ENCODE assay signal across 9 cellular contexts in genomic region chr17:47279062-47279801, GRCh38. TPM values are rescaled to one million over a fixed set of nuclear protein-coding genes. Genes with fewer than 3 reads are reported as not detected.
DNase-seq lines count a peak whose midpoint lies in the region; ATAC-seq and TF ChIP-seq lines count a peak whose summit lies in the region.
"Had no signal": no experiment of that assay in that cellular context is flagged by ENCODE, and none has a peak within 500 bp of the region (broad histone marks: within the 10 kb centered on the region; RNA-seq: fewer than 3 reads in every experiment).

No MANE protein-coding gene starts in this region.

- ATAC-seq in GM19397 (IDR thresholded peaks at IDR 0.05; ENCODE audit: unreplicated experiment) (peak; percentile 83), HG03521 (IDR thresholded peaks at IDR 0.05; ENCODE audit: unreplicated experiment) (peak; percentile 70)
- ATAC-seq in stimulated activated naive B cell treated with anti-CD40 and anti-IgM and Interleukin-4, amounts not matched to agents 10 μg/mL and 1 μg/mL and 100 μg/mL, for 72 hours (replicated peaks), result peak; percentile 88 to 90

- H3K79me2 ChIP-seq in ACC112 (ENCODE audit: control insufficient read depth, insufficient read depth, low read length, unreplicated experiment), result no peaks in the 10 kb centered on the region

- H3K27me3 ChIP-seq in ACC112 (ENCODE audit: insufficient read depth, low read length), result no peaks in the 10 kb centered on the region
- H3K27me3 ChIP-seq in ascending aorta, result no peaks in the 10 kb centered on the region

- H3K4me3 ChIP-seq in ACC112 (ENCODE audit: low read depth, low read length), result peak overlapping the region; percentile 36
- peak overlapping the region in 1 of 2 donors; percentile 14 for H3K4me3 ChIP-seq in ascending aorta

- H3K4me1 ChIP-seq in ACC112 (ENCODE audit: control insufficient read depth, insufficient read depth, low read length, unreplicated experiment) (peaks cover 78% of the 10 kb centered on the region), ascending aorta (peaks cover 43 to 68% of the 10 kb centered on the region in 2 donors)

- H2AFZ ChIP-seq in ACC112 (ENCODE audit: low read length, unreplicated experiment), result peak overlapping the region; percentile 29

- peak overlapping the region; percentile 99 for H3K27ac ChIP-seq in ACC112 (ENCODE audit: low read depth, low read length)
- peak overlapping the region; percentile 96 to 97 for H3K27ac ChIP-seq in ascending aorta

- peaks cover 3 to 4% of the 10 kb centered on the region in 2 donors for H3K9me3 Mint-ChIP-seq in stimulated activated naive B cell treated with anti-CD40 and anti-IgM and Interleukin-4, amounts not matched to agents 10 μg/mL and 1 μg/mL and 100 μg/mL, for 72 hours

- H3K9me3 ChIP-seq in ascending aorta, result no peaks in the 10 kb centered on the region

- intact Hi-C loops in ascending aorta (cut with DNase I), result loop anchor here (1.0 to 2.0 kb wide), 6 partner anchors 16 to 44 kb away; partner anchors contain the start of gene EFCAB13

- peak; percentile 57 to 96 for DNase-seq in ascending aorta (ENCODE audit: low spot score in 2 of 2)
- DNase-seq in iris pigment epithelial cell (ENCODE audit: low read depth), result peak; percentile 99
- DNase-seq in stimulated activated naive B cell treated with anti-CD40 and anti-IgM and Interleukin-4, amounts not matched to agents 10 μg/mL and 1 μg/mL and 100 μg/mL, for 72 hours, result peak; percentile 69
- no peak for DNase-seq in NCI-H446 (lab: John Stamatoyannopoulos, UW)
- DNase-seq in NCI-H2227 (lab: John Stamatoyannopoulos, UW; ENCODE audit: unreplicated experiment), result no peak
- DNase-seq: DND-41 had no signal

- peaks cover 72 to 95% of the 10 kb centered on the region in 2 donors for H3K4me1 Mint-ChIP-seq in stimulated activated naive B cell treated with anti-CD40 and anti-IgM and Interleukin-4, amounts not matched to agents 10 μg/mL and 1 μg/mL and 100 μg/mL, for 72 hours

- H3K36me3 ChIP-seq in ACC112 (ENCODE audit: insufficient read depth, low read length) (no peaks in the 10 kb centered on the region), ascending aorta (peaks cover 2 to 5% of the 10 kb centered on the region in 2 donors)

- no peaks in the 10 kb centered on the region for H3K27me3 Mint-ChIP-seq in stimulated activated naive B cell treated with anti-CD40 and anti-IgM and Interleukin-4, amounts not matched to agents 10 μg/mL and 1 μg/mL and 100 μg/mL, for 72 hours

- TF ChIP-seq CTCF in ascending aorta (IDR thresholded peaks at IDR 0.05), result no peak

- peak overlapping the region; percentile 64 to 72 for H3K4me3 Mint-ChIP-seq in stimulated activated naive B cell treated with anti-CD40 and anti-IgM and Interleukin-4, amounts not matched to agents 10 μg/mL and 1 μg/mL and 100 μg/mL, for 72 hours

- H3K27ac Mint-ChIP-seq in stimulated activated naive B cell treated with anti-CD40 and anti-IgM and Interleukin-4, amounts not matched to agents 10 μg/mL and 1 μg/mL and 100 μg/mL, for 72 hours, result peak overlapping the region; percentile 94

- peaks cover 28 to 49% of the 10 kb centered on the region in 2 donors for H3K36me3 Mint-ChIP-seq in stimulated activated naive B cell treated with anti-CD40 and anti-IgM and Interleukin-4, amounts not matched to agents 10 μg/mL and 1 μg/mL and 100 μg/mL, for 72 hours

RNA-seq across cellular contexts. Expression of gene ITGB3, which starts 25.6 kb away (rescaled TPM):
- 71.3 TPM for total RNA-seq in ascending aorta

RNA-seq across cellular contexts. Expression of gene EFCAB13, which starts 44.5 kb away (rescaled TPM):
- total RNA-seq in ascending aorta, result 1.2 TPM

Comparison
In these comparisons a context has a peak if more than half of its experiments do, and no peak if none do; other contexts are left out.
1. DNase-seq: peak in ascending aorta (2 of 2), iris pigment epithelial cell (single experiment) and stimulated activated naive B cell treated with anti-CD40 and anti-IgM and Interleukin-4, amounts not matched to agents 10 μg/mL and 1 μg/mL and 100 μg/mL, for 72 hours (single experiment); none in NCI-H446 (0 of 2) and NCI-H2227 (single experiment).
2. Peak in every context shown above with its lines, with median percentiles within 50 percentile points of each other: ATAC-seq.